Comparison of ENCODE assay signal across 33 cellular contexts in genomic region chr2:187124514-187124913, GRCh38.
"Had no signal": no experiment of that assay in that cellular context is flagged by ENCODE, and none has a peak within 500 bp of the region (broad histone marks: within the 10 kb centered on the region; RNA-seq: fewer than 3 reads in every experiment).

No MANE protein-coding gene starts in this region.

- H3K27me3 Mint-ChIP-seq: activated B cell treated with CpG ODN at 0.5 μM for 24 hours; activated CD4-positive, alpha-beta memory T cell treated with anti-CD3 and anti-CD28 coated beads for 36 hours; activated CD8-positive, alpha-beta memory T cell treated with anti-CD3 and anti-CD28 coated beads, Interleukin-2, amount 10 ng/mL, durations not matched to agents 7 days and 5 days; activated naive CD4-positive, alpha-beta T cell treated with anti-CD3 and anti-CD28 coated beads, Interleukin-2, amount 10 ng/mL, durations not matched to agents 7 days and 5 days; activated naive CD8-positive, alpha-beta T cell treated with anti-CD3 and anti-CD28 coated beads, Interleukin-2, amount 10 ng/mL, durations not matched to agents 7 days and 5 days; central memory CD8-positive, alpha-beta T cell; dendritic cell treated with granulocyte-macrophage colony-stimulating factor and Interleukin-4, amounts not matched to agents 40 ng/mL and 50 ng/mL, for 4 days; T-helper 17 cell had no signal

- DNase-seq: activated B cell treated with CpG ODN at 0.5 μM for 24 hours; activated CD4-positive, alpha-beta memory T cell treated with anti-CD3 and anti-CD28 coated beads for 36 hours; activated CD4-positive, alpha-beta T cell treated with anti-CD3 and anti-CD28 coated beads for 48 hours; activated CD8-positive, alpha-beta memory T cell treated with anti-CD3 and anti-CD28 coated beads, Interleukin-2, amount 10 ng/mL, durations not matched to agents 7 days and 5 days; activated CD8-positive, alpha-beta memory T cell treated with anti-CD3 and anti-CD28 coated beads, Interleukin-2, amount 50 U/mL, for 4 hours; activated CD8-positive, alpha-beta T cell treated with anti-CD3 and anti-CD28 coated beads, Interleukin-2, amount 10 ng/mL, durations not matched to agents 7 days and 5 days; activated gamma-delta T cell; activated naive CD4-positive, alpha-beta T cell; activated naive CD4-positive, alpha-beta T cell treated with anti-CD3 and anti-CD28 coated beads, Interleukin-2, amount 10 ng/mL, durations not matched to agents 7 days and 5 days; activated naive CD8-positive, alpha-beta T cell treated with anti-CD3 and anti-CD28 coated beads, Interleukin-2, amount 10 ng/mL, durations not matched to agents 7 days and 5 days; activated T-cell treated with anti-CD3 and anti-CD28 coated beads, Interleukin-2, amount 50 U/mL, for 1 hour; activated T-cell treated with anti-CD3 and anti-CD28 coated beads, Interleukin-2, amount 50 U/mL, for 48 hours; dorsolateral prefrontal cortex; effector memory CD4-positive, alpha-beta T cell; endodermal cell; erythroblast; foreskin melanocyte; head of caudate nucleus; T-helper 1 cell; T-helper 17 cell; T1000; WERI-Rb-1 had no signal

- H3K4me3 Mint-ChIP-seq: activated B cell treated with CpG ODN at 0.5 μM for 24 hours; activated CD4-positive, alpha-beta memory T cell treated with anti-CD3 and anti-CD28 coated beads for 36 hours; activated CD8-positive, alpha-beta memory T cell treated with anti-CD3 and anti-CD28 coated beads, Interleukin-2, amount 10 ng/mL, durations not matched to agents 7 days and 5 days; activated CD8-positive, alpha-beta T cell treated with anti-CD3 and anti-CD28 coated beads, Interleukin-2, amount 10 ng/mL, durations not matched to agents 7 days and 5 days; activated naive CD4-positive, alpha-beta T cell treated with anti-CD3 and anti-CD28 coated beads, Interleukin-2, amount 10 ng/mL, durations not matched to agents 7 days and 5 days; activated naive CD8-positive, alpha-beta T cell treated with anti-CD3 and anti-CD28 coated beads, Interleukin-2, amount 10 ng/mL, durations not matched to agents 7 days and 5 days; brain; central memory CD8-positive, alpha-beta T cell; dendritic cell treated with granulocyte-macrophage colony-stimulating factor and Interleukin-4, amounts not matched to agents 40 ng/mL and 50 ng/mL, for 4 days; endodermal cell; T-helper 17 cell; T-helper 2 cell treated with Interferon-gamma antibody and Interleukin-4, amounts not matched to agents 5 μg/mL and 100 μg/mL, for 36 hours had no signal

- H3K4me1 Mint-ChIP-seq: activated B cell treated with CpG ODN at 0.5 μM for 24 hours; activated CD8-positive, alpha-beta memory T cell treated with anti-CD3 and anti-CD28 coated beads, Interleukin-2, amount 10 ng/mL, durations not matched to agents 7 days and 5 days; activated naive CD4-positive, alpha-beta T cell treated with anti-CD3 and anti-CD28 coated beads, Interleukin-2, amount 10 ng/mL, durations not matched to agents 7 days and 5 days; activated naive CD8-positive, alpha-beta T cell treated with anti-CD3 and anti-CD28 coated beads, Interleukin-2, amount 10 ng/mL, durations not matched to agents 7 days and 5 days; central memory CD8-positive, alpha-beta T cell; T-helper 17 cell had no signal

- H3K36me3 Mint-ChIP-seq: activated CD4-positive, alpha-beta memory T cell treated with anti-CD3 and anti-CD28 coated beads for 36 hours; activated CD8-positive, alpha-beta memory T cell treated with anti-CD3 and anti-CD28 coated beads, Interleukin-2, amount 10 ng/mL, durations not matched to agents 7 days and 5 days; activated naive CD4-positive, alpha-beta T cell treated with anti-CD3 and anti-CD28 coated beads, Interleukin-2, amount 10 ng/mL, durations not matched to agents 7 days and 5 days; activated naive CD4-positive, alpha-beta T cell treated with anti-CD3 and anti-CD28 coated beads, Interleukin-2, amount 50 U/mL, for 72 hours; activated naive CD8-positive, alpha-beta T cell treated with anti-CD3 and anti-CD28 coated beads, Interleukin-2, amount 10 ng/mL, durations not matched to agents 7 days and 5 days; brain had no signal

- H3K27ac Mint-ChIP-seq: activated B cell treated with CpG ODN at 0.5 μM for 24 hours; activated CD4-positive, alpha-beta memory T cell treated with anti-CD3 and anti-CD28 coated beads for 36 hours; activated CD8-positive, alpha-beta memory T cell treated with anti-CD3 and anti-CD28 coated beads, Interleukin-2, amount 10 ng/mL, durations not matched to agents 7 days and 5 days; activated CD8-positive, alpha-beta T cell treated with anti-CD3 and anti-CD28 coated beads, Interleukin-2, amount 10 ng/mL, durations not matched to agents 7 days and 5 days; activated naive CD4-positive, alpha-beta T cell treated with anti-CD3 and anti-CD28 coated beads, Interleukin-2, amount 10 ng/mL, durations not matched to agents 7 days and 5 days; activated naive CD4-positive, alpha-beta T cell treated with anti-CD3 and anti-CD28 coated beads, Interleukin-2, amount 50 U/mL, for 72 hours; activated naive CD8-positive, alpha-beta T cell treated with anti-CD3 and anti-CD28 coated beads, Interleukin-2, amount 10 ng/mL, durations not matched to agents 7 days and 5 days; brain; dendritic cell treated with granulocyte-macrophage colony-stimulating factor and Interleukin-4, amounts not matched to agents 40 ng/mL and 50 ng/mL, for 4 days; endodermal cell; T-helper 17 cell; T-helper 2 cell treated with Interferon-gamma antibody and Interleukin-4, amounts not matched to agents 5 μg/mL and 100 μg/mL, for 36 hours had no signal

- H3K4me1 ChIP-seq: ascending aorta, breast epithelium, esophagus muscularis mucosa had no signal

- ATAC-seq: activated CD4-positive, CD25-positive, alpha-beta regulatory T cell treated with anti-CD3 and anti-CD28 coated beads, Interleukin-2, amount 50 U/mL, for 24 hours; activated CD8-positive, alpha-beta memory T cell treated with anti-CD3 and anti-CD28 coated beads, Interleukin-2, amount 10 ng/mL, durations not matched to agents 7 days and 5 days; activated CD8-positive, alpha-beta T cell treated with anti-CD3 and anti-CD28 coated beads, Interleukin-2, amount 10 ng/mL, durations not matched to agents 7 days and 5 days; activated naive CD4-positive, alpha-beta T cell treated with anti-CD3 and anti-CD28 coated beads, Interleukin-2, amount 50 U/mL, for 72 hours; T-helper 17 cell had no signal

- H3K36me3 ChIP-seq: ascending aorta, breast epithelium, cardiac muscle cell, esophagus muscularis mucosa, WERI-Rb-1 had no signal

- H3K27me3 ChIP-seq: ascending aorta, breast epithelium, cardiac muscle cell, dorsolateral prefrontal cortex, esophagus muscularis mucosa had no signal

- H3K9me3 ChIP-seq: ascending aorta, breast epithelium, esophagus muscularis mucosa had no signal

- H3K27ac ChIP-seq: ascending aorta, breast epithelium, cardiac muscle cell, coronary artery, dorsolateral prefrontal cortex, esophagus muscularis mucosa, WERI-Rb-1 had no signal

- H3K9me3 Mint-ChIP-seq: activated B cell treated with CpG ODN at 0.5 μM for 24 hours; activated naive CD4-positive, alpha-beta T cell treated with anti-CD3 and anti-CD28 coated beads, Interleukin-2, amount 10 ng/mL, durations not matched to agents 7 days and 5 days; activated naive CD8-positive, alpha-beta T cell treated with anti-CD3 and anti-CD28 coated beads, Interleukin-2, amount 10 ng/mL, durations not matched to agents 7 days and 5 days; brain; dendritic cell treated with granulocyte-macrophage colony-stimulating factor and Interleukin-4, amounts not matched to agents 40 ng/mL and 50 ng/mL, for 4 days; endodermal cell; T-helper 2 cell treated with Interferon-gamma antibody and Interleukin-4, amounts not matched to agents 5 μg/mL and 100 μg/mL, for 36 hours had no signal

- H3K4me3 ChIP-seq: ascending aorta, breast epithelium, cardiac muscle cell, coronary artery, dorsolateral prefrontal cortex, esophagus muscularis mucosa had no signal
